15 cellular contexts compared by ENCODE assay signal in genomic region chr22:44109417-44109816, GRCh38.
"Had no signal": no experiment of that assay in that cellular context is flagged by ENCODE, and none has a peak within 500 bp of the region (broad histone marks: within the 10 kb centered on the region; RNA-seq: fewer than 3 reads in every experiment).

No MANE protein-coding gene starts in this region.

- H3K27ac ChIP-seq: adrenal gland, parathyroid adenoma, spleen, suprapubic skin, upper lobe of left lung had no signal

- ATAC-seq: effector memory CD8-positive, alpha-beta T cell; stimulated activated naive CD8-positive, alpha-beta T cell treated with anti-CD3 and anti-CD28 coated beads, Interleukin-15, Interleukin-2, amounts not matched to agents 100 U/mL and 50 U/mL, for 24 hours had no signal

- H3K27me3 ChIP-seq: adrenal gland, spleen, suprapubic skin, upper lobe of left lung had no signal

- DNase-seq: activated naive CD4-positive, alpha-beta T cell treated with anti-CD3 and anti-CD28 coated beads, Interleukin-2, amount 10 ng/mL, durations not matched to agents 7 days and 5 days; adrenal gland; cerebellar nuclear complex; effector memory CD8-positive, alpha-beta T cell; head of caudate nucleus; islet precursor cell; stimulated activated naive CD8-positive, alpha-beta T cell treated with anti-CD3 and anti-CD28 coated beads, Interleukin-15, Interleukin-2, amounts not matched to agents 100 U/mL and 50 U/mL, for 24 hours; T-helper 2 cell had no signal

- H3K4me1 Mint-ChIP-seq: activated naive CD4-positive, alpha-beta T cell treated with anti-CD3 and anti-CD28 coated beads, Interleukin-2, amount 10 ng/mL, durations not matched to agents 7 days and 5 days had no signal

- H3K27ac Mint-ChIP-seq: activated naive CD4-positive, alpha-beta T cell treated with anti-CD3 and anti-CD28 coated beads, Interleukin-2, amount 10 ng/mL, durations not matched to agents 7 days and 5 days; activated T-helper 2 cell treated with anti-CD3 and anti-CD28 coated beads, Interferon-gamma antibody, Interleukin-2, Interleukin-4, amounts not matched to agents 10 μg/mL and 5 μg/mL and 100 μg/mL, durations not matched to agents 14 hours and 24 hours and 36 hours; dendritic cell treated with granulocyte-macrophage colony-stimulating factor and Interleukin-4, amounts not matched to agents 40 ng/mL and 50 ng/mL, for 4 days; effector memory CD8-positive, alpha-beta T cell had no signal

- H3K36me3 Mint-ChIP-seq: activated naive CD4-positive, alpha-beta T cell treated with anti-CD3 and anti-CD28 coated beads, Interleukin-2, amount 10 ng/mL, durations not matched to agents 7 days and 5 days had no signal

- H3K9me3 ChIP-seq: adrenal gland, spleen, suprapubic skin, upper lobe of left lung had no signal

- H3K27me3 Mint-ChIP-seq: activated naive CD4-positive, alpha-beta T cell treated with anti-CD3 and anti-CD28 coated beads, Interleukin-2, amount 10 ng/mL, durations not matched to agents 7 days and 5 days; dendritic cell treated with granulocyte-macrophage colony-stimulating factor and Interleukin-4, amounts not matched to agents 40 ng/mL and 50 ng/mL, for 4 days; effector memory CD8-positive, alpha-beta T cell had no signal

- H3K4me3 ChIP-seq: adrenal gland, spleen, suprapubic skin, upper lobe of left lung had no signal

- H3K4me3 Mint-ChIP-seq: activated naive CD4-positive, alpha-beta T cell treated with anti-CD3 and anti-CD28 coated beads, Interleukin-2, amount 10 ng/mL, durations not matched to agents 7 days and 5 days; dendritic cell treated with granulocyte-macrophage colony-stimulating factor and Interleukin-4, amounts not matched to agents 40 ng/mL and 50 ng/mL, for 4 days; effector memory CD8-positive, alpha-beta T cell; mesothelial cell of epicardium had no signal

- H3K36me3 ChIP-seq: adrenal gland, suprapubic skin had no signal

- H3K9me3 Mint-ChIP-seq: activated naive CD4-positive, alpha-beta T cell treated with anti-CD3 and anti-CD28 coated beads, Interleukin-2, amount 10 ng/mL, durations not matched to agents 7 days and 5 days; activated T-helper 2 cell treated with anti-CD3 and anti-CD28 coated beads, Interferon-gamma antibody, Interleukin-2, Interleukin-4, amounts not matched to agents 10 μg/mL and 5 μg/mL and 100 μg/mL, durations not matched to agents 14 hours and 24 hours and 36 hours; dendritic cell treated with granulocyte-macrophage colony-stimulating factor and Interleukin-4, amounts not matched to agents 40 ng/mL and 50 ng/mL, for 4 days; effector memory CD8-positive, alpha-beta T cell; mesothelial cell of epicardium had no signal

- H3K4me1 ChIP-seq: adrenal gland, parathyroid adenoma, spleen had no signal
